Comparison of ENCODE assay signal across 21 cellular contexts in the genomic region with DNA sequence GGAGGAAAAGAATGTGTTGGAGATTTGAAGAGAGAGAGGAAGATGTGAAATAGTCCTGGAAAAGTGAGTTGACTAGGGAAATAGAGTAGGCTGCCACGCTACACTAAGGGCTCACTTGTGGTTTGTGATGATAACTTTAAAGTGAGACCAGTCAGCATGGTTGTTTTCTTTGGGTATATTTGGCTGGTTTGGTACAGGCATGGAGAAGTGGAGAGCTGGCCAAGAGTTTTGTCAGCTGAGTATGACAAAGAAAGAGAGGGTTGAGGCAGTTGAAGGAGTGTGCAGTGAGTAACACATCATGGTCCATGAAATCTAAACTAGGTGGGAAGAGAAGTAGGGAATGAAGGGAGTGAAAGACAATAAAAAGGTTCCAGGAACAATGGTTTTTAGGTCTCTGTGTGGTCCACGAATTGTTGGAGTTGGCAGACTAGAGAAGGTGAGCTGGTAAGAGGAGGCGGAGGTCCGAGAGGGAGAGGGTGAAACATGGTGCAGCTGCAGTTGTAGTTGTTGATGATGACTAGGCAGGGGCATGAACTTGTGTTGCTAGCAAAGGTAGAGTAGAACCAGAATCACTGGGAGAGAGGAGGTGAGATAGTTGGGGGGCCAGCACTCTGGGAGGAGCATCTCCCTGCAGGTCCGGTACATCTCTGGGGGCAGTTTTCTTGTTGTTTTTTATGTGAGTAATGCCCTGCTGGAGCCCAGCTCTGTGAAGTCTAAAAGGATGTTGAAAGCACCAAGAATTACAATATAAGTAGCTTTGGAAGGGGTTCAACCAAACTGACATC. TPM values are rescaled to one million over a fixed set of nuclear protein-coding genes. Genes with fewer than 3 reads are reported as not detected.
DNase-seq lines count a peak whose midpoint lies in the region; ATAC-seq and TF ChIP-seq lines count a peak whose summit lies in the region.
"Had no signal": no experiment of that assay in that cellular context is flagged by ENCODE, and none has a peak within 500 bp of the region (broad histone marks: within the 10 kb centered on the region; RNA-seq: fewer than 3 reads in every experiment).

No MANE protein-coding gene starts in this region.

- H2BK15ac ChIP-seq in IMR-90 (ENCODE audit: low read depth, low read length): no peak overlapping the region

- H3K4me3 Mint-ChIP-seq in CD4-positive, alpha-beta memory T cell: peak overlapping the region in 2 of 8 donors; percentile 7
- peak overlapping the region in 3 of 10 donors; percentile 1 to 14 (median 13) for H3K4me3 Mint-ChIP-seq in naive thymus-derived CD4-positive, alpha-beta T cell
- H3K4me3 Mint-ChIP-seq: stimulated activated memory B cell treated with anti-CD40 and anti-IgM and Interleukin-4, amounts not matched to agents 10 μg/mL and 1 μg/mL and 100 μg/mL, for 72 hours had no signal

- dilution Hi-C loops in IMR-90 (cut with HindIII; ENCODE audit: low sequenced_read_pairs, unreplicated experiment): no loop called here

- H3K36me3 Mint-ChIP-seq in CD4-positive, alpha-beta memory T cell: peaks cover 0 to 6% of the 10 kb centered on the region in 2 donors
- H3K36me3 Mint-ChIP-seq in naive thymus-derived CD4-positive, alpha-beta T cell: peaks cover 0 to 10% (median 0%) of the 10 kb centered on the region in 5 donors

- H2BK120ac ChIP-seq in IMR-90 (ENCODE audit: low read depth, low read length): no peak overlapping the region

- H3K4me1 ChIP-seq in CD4-positive, alpha-beta memory T cell (ENCODE audit: insufficient read depth, low read length): peaks cover 96% of the 10 kb centered on the region
- H3K4me1 ChIP-seq in IMR-90 (ENCODE audit: control insufficient read depth, insufficient read depth, low read length) (no peaks in the 10 kb centered on the region), body of pancreas (no peaks in the 10 kb centered on the region)
- peaks cover 43 to 90% of the 10 kb centered on the region in 2 donors for H3K4me1 ChIP-seq in naive thymus-derived CD4-positive, alpha-beta T cell (ENCODE audit: control insufficient read depth in 2 of 2, insufficient read depth in 2 of 2, low read length in 2 of 2)
- H3K4me1 ChIP-seq: colonic mucosa, transverse colon had no signal

- intact Hi-C loops in CD4-positive, alpha-beta memory T cell (cut with micrococcal nuclease): loop anchor here (10.0 kb wide), 1 partner anchor 1568 kb away; no protein-coding TSS in a partner anchor
- intact Hi-C loops in IMR-90 (cut with micrococcal nuclease): no loop called here
- intact Hi-C loops in naive thymus-derived CD4-positive, alpha-beta T cell (cut with micrococcal nuclease): loop anchor here (5.0 to 10.0 kb wide), 4 partner anchors 682 to 1598 kb away; partner anchors contain the start of gene SIDT1 (in 2 of the 2)
- intact Hi-C loops in body of pancreas (cut with DNase I): no loop called here

- POLR2A ChIA-PET in CD4-positive, alpha-beta memory T cell (lab: Charles Lee; ENCODE audit: partially characterized antibody): interaction anchor here (2.5 to 8.4 kb wide), 6 partner anchors 11 to 91 kb away, joined by 12 to 309 read pairs (median 40); partner anchors contain the start of genes TIGIT and ZNF80
- POLR2A ChIA-PET in IMR-90 (lab: Charles Lee; ENCODE audit: unreplicated experiment): no interaction called here
- POLR2A ChIA-PET in naive thymus-derived CD4-positive, alpha-beta T cell (lab: Charles Lee): interaction anchor here (0.7 to 6.3 kb wide), 5 partner anchors 9 to 77 kb away, joined by 3 to 132 read pairs (median 7); partner anchors contain the start of gene TIGIT

- H3K4me1 Mint-ChIP-seq in CD4-positive, alpha-beta memory T cell: peaks cover 0 to 38% (median 14%) of the 10 kb centered on the region in 4 donors
- H3K4me1 Mint-ChIP-seq in naive thymus-derived CD4-positive, alpha-beta T cell: peaks cover 4 to 39% (median 18%) of the 10 kb centered on the region in 7 donors

- CTCF ChIA-PET in CD4-positive, alpha-beta memory T cell (lab: Charles Lee; ENCODE audit: partially characterized antibody): interaction anchor here (0.7 to 7.4 kb wide), 4 partner anchors 69 to 202 kb away, joined by 3 to 138 read pairs (median 7); partner anchors contain the start of gene TIGIT
- CTCF ChIA-PET in IMR-90 (lab: Yijun Ruan, JAX): no interaction called here
- CTCF ChIA-PET in naive thymus-derived CD4-positive, alpha-beta T cell (lab: Charles Lee): interaction anchor here (0.7 kb wide), 1 partner anchor 206 kb away, joined by 3 read pairs; no protein-coding TSS in a partner anchor

- H3K27ac Mint-ChIP-seq in CD4-positive, alpha-beta memory T cell: no peak overlapping the region
- H3K27ac Mint-ChIP-seq in naive thymus-derived CD4-positive, alpha-beta T cell: peak overlapping the region in 1 of 9 donors; percentile 34
- H3K27ac Mint-ChIP-seq: stimulated activated memory B cell treated with anti-CD40 and anti-IgM and Interleukin-4, amounts not matched to agents 10 μg/mL and 1 μg/mL and 100 μg/mL, for 72 hours had no signal

- no peak overlapping the region for H2AFZ ChIP-seq in IMR-90 (replicated peaks; ENCODE audit: low read length, poor library complexity)

- no peak overlapping the region for H3K56ac ChIP-seq in IMR-90 (ENCODE audit: extremely low read depth, insufficient read depth, low read length)

- H3K4me2 ChIP-seq in IMR-90 (ENCODE audit: low read depth, low read length): no peak overlapping the region

- no peak overlapping the region for H3K23ac ChIP-seq in IMR-90 (ENCODE audit: low read depth, low read length)

- no peak overlapping the region for H3K4ac ChIP-seq in IMR-90 (ENCODE audit: low read depth, low read length)

- no peaks in the 10 kb centered on the region for H3K79me1 ChIP-seq in IMR-90 (ENCODE audit: low read depth in 1 of 2, low read length in 2 of 2)

- H3K4me3 ChIP-seq in CD4-positive, alpha-beta memory T cell (ENCODE audit: low read length in 2 of 2): peak overlapping the region in 1 of 2 donors; percentile 0
- no peak overlapping the region for H3K4me3 ChIP-seq in IMR-90 (ENCODE audit: insufficient read depth, low read depth, low read length)
- H3K4me3 ChIP-seq in cardiac fibroblast (replicated peaks in 1 of 2; ENCODE audit: low read depth in 2 of 2, low read length in 2 of 2): no peak overlapping the region
- H3K4me3 ChIP-seq in naive thymus-derived CD4-positive, alpha-beta T cell (ENCODE audit: low read length): peak overlapping the region; percentile 5
- no peak overlapping the region for H3K4me3 ChIP-seq in body of pancreas
- H3K4me3 ChIP-seq: colonic mucosa, lower lobe of right lung, transverse colon had no signal

- no peak overlapping the region for H3K9ac ChIP-seq in IMR-90 (ENCODE audit: low read depth, low read length)

- no peak overlapping the region for H2AK9ac ChIP-seq in IMR-90 (replicated peaks; ENCODE audit: low read depth, low read length, poor library complexity)

- no peak overlapping the region for H2BK5ac ChIP-seq in IMR-90 (ENCODE audit: low read depth, low read length, poor library complexity, severe bottlenecking)

- in situ Hi-C loops in IMR-90 (cut with MboI; ENCODE audit: low sequenced_read_pairs): no loop called here

- 73% methylated on average over 4 of the region's 5 CpGs; no CpG with 5 or more reads in 1 of the 2 experiments for WGBS in IMR-90 (ENCODE audit: extremely low coverage in 2 of 2, insufficient read length in 1 of 2), 2 experiments
- 82 to 84% methylated on average over 5 of the region's 5 CpGs for WGBS in body of pancreas, 2 donors

- no peak for ATAC-seq in IMR-90 (ENCODE audit: low read depth)
- ATAC-seq in naive thymus-derived CD4-positive, alpha-beta T cell: no peak
- ATAC-seq in body of pancreas: no peak
- no peak for ATAC-seq in GM18498 (IDR thresholded peaks at IDR 0.05; ENCODE audit: unreplicated experiment)
- ATAC-seq in GM18868 (IDR thresholded peaks at IDR 0.05; ENCODE audit: unreplicated experiment): no peak
- ATAC-seq: lower lobe of right lung; PC-3; stimulated activated memory B cell treated with anti-CD40 and anti-IgM and Interleukin-4, amounts not matched to agents 10 μg/mL and 1 μg/mL and 100 μg/mL, for 72 hours had no signal

- no peak overlapping the region for H2BK20ac ChIP-seq in IMR-90 (ENCODE audit: low read depth, low read length)

- H2AK5ac ChIP-seq in IMR-90 (ENCODE audit: low read depth, low read length): no peak overlapping the region

- no peak for DNase-seq in CD4-positive, alpha-beta memory T cell
- DNase-seq in IMR-90: peak; percentile 19
- DNase-seq in cardiac fibroblast (ENCODE audit: low read depth in 2 of 2): peak; percentile 23 to 81
- no peak for DNase-seq in naive thymus-derived CD4-positive, alpha-beta T cell
- no peak for DNase-seq in NCI-H1694 treated with DMSO at 0.1 percent for 48 hours (lab: John Stamatoyannopoulos, UW)
- no peak for DNase-seq in body of pancreas
- DNase-seq: activated CD4-positive, alpha-beta T cell treated with anti-CD3 and anti-CD28 coated beads for 4 hours; activated CD8-positive, alpha-beta memory T cell treated with anti-CD3 and anti-CD28 coated beads, Interleukin-2, amount 50 U/mL, for 4 hours; colonic mucosa; DND-41; lower lobe of right lung; naive B cell; NCI-H1092; NCI-H69; PC-3; stimulated activated CD4-positive, alpha-beta T cell treated with anti-CD3 and anti-CD28 coated beads, Interleukin-12 subunit alpha, Interleukin-12 subunit beta, amount 100 ng/mL, for 4 hours; transverse colon had no signal

- no peak overlapping the region for H4K5ac ChIP-seq in IMR-90 (ENCODE audit: low read depth, low read length)

- no peaks in the 10 kb centered on the region for H3K9me1 ChIP-seq in IMR-90 (ENCODE audit: insufficient read depth, low read length)

- TF ChIP-seq RAD21 in IMR-90 (IDR thresholded peaks at IDR 0.05; ENCODE audit: low read length): no peak

- H3K27me3 ChIP-seq in CD4-positive, alpha-beta memory T cell (ENCODE audit: insufficient read depth, low read length): no peaks in the 10 kb centered on the region
- H3K27me3 ChIP-seq in IMR-90 (ENCODE audit: control insufficient read depth, insufficient read depth, low read length): peaks cover 22% of the 10 kb centered on the region
- no peaks in the 10 kb centered on the region for H3K27me3 ChIP-seq in naive thymus-derived CD4-positive, alpha-beta T cell (ENCODE audit: control insufficient read depth in 2 of 2, insufficient read depth in 2 of 2, low read length in 2 of 2)
- H3K27me3 ChIP-seq in body of pancreas: peaks cover 0 to 4% of the 10 kb centered on the region in 2 donors
- H3K27me3 ChIP-seq: colonic mucosa, transverse colon had no signal

- TF ChIP-seq CTCF in IMR-90 (conservative IDR thresholded peaks at IDR 0.05; ENCODE audit: low read depth, low read length): no peak
- no peak for TF ChIP-seq CTCF in cardiac fibroblast (IDR thresholded peaks at IDR 0.05; ENCODE audit: low read depth, low read length)
- TF ChIP-seq CTCF in body of pancreas (IDR thresholded peaks at IDR 0.05): no peak

- no peak overlapping the region for H4K8ac ChIP-seq in IMR-90 (ENCODE audit: low read depth in 2 of 2, low read length in 2 of 2)

- no peak overlapping the region for H3K14ac ChIP-seq in IMR-90 (replicated peaks; ENCODE audit: low read depth, low read length)

- H3K27ac ChIP-seq in CD4-positive, alpha-beta memory T cell (ENCODE audit: low read depth, low read length): peak overlapping the region; percentile 86
- H3K27ac ChIP-seq in IMR-90 (ENCODE audit: insufficient read depth, low read length) (no peak overlapping the region), body of pancreas (no peak overlapping the region)
- H3K27ac ChIP-seq in naive thymus-derived CD4-positive, alpha-beta T cell (ENCODE audit: low read depth, low read length): peak overlapping the region; percentile 90
- H3K27ac ChIP-seq: colonic mucosa, lower lobe of right lung had no signal

- no TSS peak for BruUV-seq in IMR-90 (replicated peaks; lab: Mats Ljungman, UMichigan)

- H4K20me1 ChIP-seq in IMR-90 (ENCODE audit: insufficient read depth, low read length): no peaks in the 10 kb centered on the region

- no peak for TF ChIP-seq POLR2A in IMR-90 (IDR thresholded peaks at IDR 0.05; ENCODE audit: low read depth, low read length)
- no peak for TF ChIP-seq POLR2A in body of pancreas (IDR thresholded peaks at IDR 0.05)

- no peaks in the 10 kb centered on the region for H3K9me3 Mint-ChIP-seq in CD4-positive, alpha-beta memory T cell
- no peaks in the 10 kb centered on the region for H3K9me3 Mint-ChIP-seq in naive thymus-derived CD4-positive, alpha-beta T cell
- H3K9me3 Mint-ChIP-seq: naive B cell; stimulated activated memory B cell treated with anti-CD40 and anti-IgM and Interleukin-4, amounts not matched to agents 10 μg/mL and 1 μg/mL and 100 μg/mL, for 72 hours had no signal

- H3K18ac ChIP-seq in IMR-90 (ENCODE audit: low read depth, low read length): no peak overlapping the region

- H3K27me3 Mint-ChIP-seq in CD4-positive, alpha-beta memory T cell: no peaks in the 10 kb centered on the region
- H3K27me3 Mint-ChIP-seq in naive thymus-derived CD4-positive, alpha-beta T cell: no peaks in the 10 kb centered on the region
- H3K27me3 Mint-ChIP-seq: naive B cell; stimulated activated memory B cell treated with anti-CD40 and anti-IgM and Interleukin-4, amounts not matched to agents 10 μg/mL and 1 μg/mL and 100 μg/mL, for 72 hours had no signal

- H3K9me3 ChIP-seq in CD4-positive, alpha-beta memory T cell (ENCODE audit: control insufficient read depth in 1 of 2, low read length in 2 of 2): no peaks in the 10 kb centered on the region
- no peaks in the 10 kb centered on the region for H3K9me3 ChIP-seq in IMR-90 (ENCODE audit: control insufficient read depth, insufficient read depth, low read length)
- no peaks in the 10 kb centered on the region for H3K9me3 ChIP-seq in naive thymus-derived CD4-positive, alpha-beta T cell (ENCODE audit: control insufficient read depth in 2 of 3, low read length in 3 of 3)
- H3K9me3 ChIP-seq in body of pancreas: no peaks in the 10 kb centered on the region
- H3K9me3 ChIP-seq: colonic mucosa, lower lobe of right lung, transverse colon had no signal

- H3K36me3 ChIP-seq in CD4-positive, alpha-beta memory T cell (ENCODE audit: insufficient read depth, low read length): no peaks in the 10 kb centered on the region
- H3K36me3 ChIP-seq in IMR-90 (ENCODE audit: control insufficient read depth, insufficient read depth, low read length): no peaks in the 10 kb centered on the region
- H3K36me3 ChIP-seq in naive thymus-derived CD4-positive, alpha-beta T cell (ENCODE audit: control insufficient read depth in 2 of 3, insufficient read depth in 3 of 3, low read length in 3 of 3): no peaks in the 10 kb centered on the region
- no peaks in the 10 kb centered on the region for H3K36me3 ChIP-seq in body of pancreas (replicated peaks in 1 of 2; ENCODE audit: insufficient read depth in 1 of 2, low read depth in 2 of 2)
- H3K36me3 ChIP-seq: colonic mucosa, lower lobe of right lung, transverse colon had no signal

- no peak overlapping the region for H4K91ac ChIP-seq in IMR-90 (ENCODE audit: insufficient read depth, low read depth, low read length)

RNA-seq across cellular contexts. Expression of gene ZNF80, which starts 21.0 kb away (rescaled TPM):
- total RNA-seq in CD4-positive, alpha-beta memory T cell: 1 to 10 TPM; 1.1 TPM
- polyA plus RNA-seq in CD4-positive, alpha-beta memory T cell: under 1 TPM; 0.34 to 0.64 TPM
- not detected in 2 replicates for total RNA-seq in IMR-90 (2012; rRNA removed)
- polyA plus RNA-seq in IMR-90 (2012; rRNA removed): not detected in 2 replicates
- polyA plus RNA-seq in IMR-90 (2012; cell fraction: cytosol; rRNA removed): not detected in 2 replicates
- 0.06 TPM in 1 of 2 replicates, not detected in the other for polyA plus RNA-seq in IMR-90 (2012; cell fraction: nucleus; rRNA removed; ENCODE audit: low replicate concordance)
- total RNA-seq in naive thymus-derived CD4-positive, alpha-beta T cell: under 1 TPM; 0.27 to 0.65 (median 0.61) TPM
- polyA plus RNA-seq in naive thymus-derived CD4-positive, alpha-beta T cell: under 1 TPM in 1 of 2 donors, not detected in 1; 0.35 TPM
- not detected for total RNA-seq in body of pancreas
- total RNA-seq: colonic mucosa, lower lobe of right lung, PC-3, transverse colon had no signal
- polyA plus RNA-seq: BJ had no signal

RNA-seq across cellular contexts. Expression of gene DRD3, which starts 37.5 kb away (rescaled TPM):
- under 1 TPM; 0.28 to 0.35 TPM for total RNA-seq in CD4-positive, alpha-beta memory T cell
- not detected for polyA plus RNA-seq in CD4-positive, alpha-beta memory T cell
- total RNA-seq in IMR-90 (2012; rRNA removed) (not detected in 2 replicates), body of pancreas (not detected)
- polyA plus RNA-seq in IMR-90 (2012; rRNA removed): not detected in 2 replicates
- not detected in 2 replicates for polyA plus RNA-seq in IMR-90 (2012; cell fraction: cytosol; rRNA removed)
- not detected in 2 replicates for polyA plus RNA-seq in IMR-90 (2012; cell fraction: nucleus; rRNA removed; ENCODE audit: low replicate concordance)
- total RNA-seq in naive thymus-derived CD4-positive, alpha-beta T cell: not detected
- polyA plus RNA-seq in naive thymus-derived CD4-positive, alpha-beta T cell: not detected
- total RNA-seq: colonic mucosa, lower lobe of right lung, PC-3, transverse colon had no signal
- polyA plus RNA-seq: BJ had no signal

Comparison
In these comparisons a context has a peak if more than half of its experiments do, and no peak if none do; other contexts are left out.
1. DNase-seq: peak in IMR-90 (single experiment) and cardiac fibroblast (2 of 2); none in CD4-positive, alpha-beta memory T cell (0 of 5), naive thymus-derived CD4-positive, alpha-beta T cell (0 of 9), NCI-H1694 treated with DMSO at 0.1 percent for 48 hours (single experiment) and body of pancreas (0 of 4).
2. H3K27ac ChIP-seq: peak in CD4-positive, alpha-beta memory T cell (single experiment) and naive thymus-derived CD4-positive, alpha-beta T cell (single experiment); none in IMR-90 (single experiment) and body of pancreas (0 of 4).
3. intact Hi-C loops: an anchor here in CD4-positive, alpha-beta memory T cell (10.0 kb wide) and naive thymus-derived CD4-positive, alpha-beta T cell (5.0 to 10.0 kb wide); none called in IMR-90 and body of pancreas.